19 cellular contexts compared by ENCODE assay signal in the genomic region with DNA sequence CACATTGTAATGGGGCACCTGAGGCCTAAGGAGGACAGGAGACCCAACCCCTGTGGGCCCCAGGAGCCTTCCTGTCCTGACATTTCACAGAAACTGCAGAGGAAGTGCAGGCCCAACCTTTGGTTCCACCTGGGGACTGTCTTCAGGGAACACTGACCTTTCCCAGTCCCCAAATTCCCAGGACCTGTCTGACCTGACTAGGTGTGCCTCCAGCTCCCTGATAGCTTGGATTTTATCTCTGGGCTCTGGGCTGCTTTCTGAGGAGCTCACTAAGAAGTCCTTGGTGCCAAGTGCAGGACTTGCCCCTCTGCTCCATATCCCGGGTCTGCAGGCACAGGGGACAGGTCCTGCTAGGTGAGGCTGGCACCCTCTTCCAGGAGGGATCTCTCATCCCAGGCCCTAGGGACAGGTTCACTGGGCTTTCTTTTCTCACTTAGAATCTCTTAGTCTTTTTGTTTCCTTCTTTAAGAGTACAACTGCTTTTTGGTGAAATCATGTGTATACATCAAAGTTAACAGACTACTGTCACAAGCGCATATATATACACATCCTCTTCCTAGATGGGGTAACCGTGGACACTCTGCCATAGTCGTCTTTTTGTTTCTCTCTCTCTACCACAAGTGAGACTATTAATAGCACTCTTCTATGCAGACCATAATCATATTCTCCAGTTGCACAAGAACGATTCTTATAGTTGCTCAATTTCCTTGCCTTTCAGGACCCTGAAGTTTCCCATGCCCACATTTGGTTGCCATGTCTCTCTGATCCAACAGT.
A peak's percentile ranks its signal among the peaks of the same experiment; 100 is the strongest.
DNase-seq lines count a peak whose midpoint lies in the region; TF ChIP-seq lines count a peak whose summit lies in the region.
"Had no signal": no experiment of that assay in that cellular context is flagged by ENCODE, and none has a peak within 500 bp of the region (broad histone marks: within the 10 kb centered on the region; RNA-seq: fewer than 3 reads in every experiment).

No MANE protein-coding gene starts in this region.

- no peaks in the 10 kb centered on the region for H3K27me3 Mint-ChIP-seq in activated naive CD4-positive, alpha-beta T cell treated with anti-CD3 and anti-CD28 coated beads, Interleukin-2, amount 50 U/mL, for 24 hours
- no peaks in the 10 kb centered on the region for H3K27me3 Mint-ChIP-seq in activated naive CD4-positive, alpha-beta T cell treated with anti-CD3 and anti-CD28 coated beads for 36 hours (ENCODE audit: low read depth)
- no peaks in the 10 kb centered on the region for H3K27me3 Mint-ChIP-seq in activated naive CD8-positive, alpha-beta T cell treated with anti-CD3 and anti-CD28 coated beads for 36 hours

- POLR2A ChIA-PET in RWPE1 (lab: Yijun Ruan, JAX; ENCODE audit: low non-redundant PET), result no interaction called here

- no peak for DNase-seq in activated naive CD4-positive, alpha-beta T cell treated with anti-CD3 and anti-CD28 coated beads for 36 hours
- DNase-seq in NOMO-1 treated with dmso at 0.1 percent for 144 hours (lab: John Stamatoyannopoulos, UW; ENCODE audit: unreplicated experiment), result peak; percentile 87
- no peak for DNase-seq in activated naive CD8-positive, alpha-beta T cell treated with anti-CD3 and anti-CD28 coated beads for 36 hours
- no peak for DNase-seq in NCI-H82 (lab: John Stamatoyannopoulos, UW)
- DNase-seq in dermis blood vessel endothelial cell, result no peak
- DNase-seq in stimulated activated CD4-positive, alpha-beta T cell treated with anti-CD3 and anti-CD28 coated beads, Interleukin-4, amount 100 ng/mL, for 1 hour, result no peak
- no peak for DNase-seq in RWPE1 (ENCODE audit: low spot score)
- DNase-seq: ACHN; activated T-cell treated with anti-CD3 and anti-CD28 coated beads, Interleukin-2, amount 50 U/mL, for 72 hours; amniotic stem cell; dorsolateral prefrontal cortex; erythroblast; HCEC 1CT; mucosa of descending colon; NCI-H1092 had no signal

- H3K9me3 Mint-ChIP-seq in activated naive CD4-positive, alpha-beta T cell treated with anti-CD3 and anti-CD28 coated beads, Interleukin-2, amount 50 U/mL, for 24 hours, result no peaks in the 10 kb centered on the region
- no peaks in the 10 kb centered on the region for H3K9me3 Mint-ChIP-seq in activated naive CD4-positive, alpha-beta T cell treated with anti-CD3 and anti-CD28 coated beads for 36 hours
- no peaks in the 10 kb centered on the region for H3K9me3 Mint-ChIP-seq in activated naive CD8-positive, alpha-beta T cell treated with anti-CD3 and anti-CD28 coated beads for 36 hours
- H3K9me3 Mint-ChIP-seq: activated T-cell treated with anti-CD3 and anti-CD28 coated beads, Interleukin-2, amount 50 U/mL, for 72 hours; stimulated activated memory B cell treated with anti-CD40 and anti-IgM and Interleukin-4, amounts not matched to agents 10 μg/mL and 1 μg/mL and 100 μg/mL, for 72 hours had no signal

- CTCF ChIA-PET in activated naive CD4-positive, alpha-beta T cell treated with anti-CD3 and anti-CD28 coated beads for 36 hours (lab: Charles Lee), result interaction anchor here (0.9 to 9.8 kb wide), 9 partner anchors 9 to 141 kb away, joined by 3 to 77 read pairs (median 4); no protein-coding TSS in a partner anchor
- CTCF ChIA-PET in RWPE1 (lab: Yijun Ruan, JAX), result interaction anchor here (0.7 kb wide), 1 partner anchor 13 kb away, joined by 3 read pairs; no protein-coding TSS in a partner anchor

- H3K27ac ChIP-seq in RWPE1, result no peak overlapping the region
- H3K27ac ChIP-seq: cardiac muscle cell, dorsolateral prefrontal cortex, tibial nerve had no signal

- intact Hi-C loops in activated naive CD4-positive, alpha-beta T cell treated with anti-CD3 and anti-CD28 coated beads for 36 hours (cut with micrococcal nuclease), result no loop called here

- no peaks in the 10 kb centered on the region for H3K36me3 Mint-ChIP-seq in activated naive CD4-positive, alpha-beta T cell treated with anti-CD3 and anti-CD28 coated beads, Interleukin-2, amount 50 U/mL, for 24 hours
- H3K36me3 Mint-ChIP-seq in activated naive CD4-positive, alpha-beta T cell treated with anti-CD3 and anti-CD28 coated beads for 36 hours (ENCODE audit: low read depth), result no peaks in the 10 kb centered on the region
- peaks cover 2% of the 10 kb centered on the region for H3K36me3 Mint-ChIP-seq in activated naive CD8-positive, alpha-beta T cell treated with anti-CD3 and anti-CD28 coated beads for 36 hours
- H3K36me3 Mint-ChIP-seq: stimulated activated memory B cell treated with anti-CD40 and anti-IgM and Interleukin-4, amounts not matched to agents 10 μg/mL and 1 μg/mL and 100 μg/mL, for 72 hours had no signal

- no peak for TF ChIP-seq CTCF in RWPE1 (conservative IDR thresholded peaks at IDR 0.05; ENCODE audit: low read depth)

- H3K4me3 Mint-ChIP-seq in activated naive CD4-positive, alpha-beta T cell treated with anti-CD3 and anti-CD28 coated beads, Interleukin-2, amount 50 U/mL, for 24 hours, result peak overlapping the region; percentile 8
- no peak overlapping the region for H3K4me3 Mint-ChIP-seq in activated naive CD4-positive, alpha-beta T cell treated with anti-CD3 and anti-CD28 coated beads for 36 hours
- H3K4me3 Mint-ChIP-seq in activated naive CD8-positive, alpha-beta T cell treated with anti-CD3 and anti-CD28 coated beads for 36 hours, result no peak overlapping the region
- H3K4me3 Mint-ChIP-seq: activated T-cell treated with anti-CD3 and anti-CD28 coated beads, Interleukin-2, amount 50 U/mL, for 72 hours; stimulated activated memory B cell treated with anti-CD40 and anti-IgM and Interleukin-4, amounts not matched to agents 10 μg/mL and 1 μg/mL and 100 μg/mL, for 72 hours had no signal

- peak overlapping the region; percentile 57 for H3K27ac Mint-ChIP-seq in activated naive CD4-positive, alpha-beta T cell treated with anti-CD3 and anti-CD28 coated beads, Interleukin-2, amount 50 U/mL, for 24 hours
- no peak overlapping the region for H3K27ac Mint-ChIP-seq in activated naive CD4-positive, alpha-beta T cell treated with anti-CD3 and anti-CD28 coated beads for 36 hours
- H3K27ac Mint-ChIP-seq in activated naive CD8-positive, alpha-beta T cell treated with anti-CD3 and anti-CD28 coated beads for 36 hours, result peak overlapping the region; percentile 30
- H3K27ac Mint-ChIP-seq: activated T-cell treated with anti-CD3 and anti-CD28 coated beads, Interleukin-2, amount 50 U/mL, for 72 hours; stimulated activated memory B cell treated with anti-CD40 and anti-IgM and Interleukin-4, amounts not matched to agents 10 μg/mL and 1 μg/mL and 100 μg/mL, for 72 hours had no signal

- H3K4me1 Mint-ChIP-seq in activated naive CD4-positive, alpha-beta T cell treated with anti-CD3 and anti-CD28 coated beads, Interleukin-2, amount 50 U/mL, for 24 hours, result peaks cover 92% of the 10 kb centered on the region
- H3K4me1 Mint-ChIP-seq in activated naive CD4-positive, alpha-beta T cell treated with anti-CD3 and anti-CD28 coated beads for 36 hours (ENCODE audit: low read depth), result peaks cover 61% of the 10 kb centered on the region
- peaks cover 62% of the 10 kb centered on the region for H3K4me1 Mint-ChIP-seq in activated naive CD8-positive, alpha-beta T cell treated with anti-CD3 and anti-CD28 coated beads for 36 hours
